8 cellular contexts compared by ENCODE assay signal in genomic region chr12:56007892-56008471, GRCh38. TPM values are rescaled to one million over a fixed set of nuclear protein-coding genes. Genes with fewer than 3 reads are reported as not detected.
A peak's percentile ranks its signal among the peaks of the same experiment; 100 is the strongest.
DNase-seq lines count a peak whose midpoint lies in the region; ATAC-seq, FAIRE-seq and TF ChIP-seq lines count a peak whose summit lies in the region.

No MANE protein-coding gene starts in this region.

- H3K27me3 ChIP-seq in Karpas-422 (ENCODE audit: low read length) = no peaks in the 10 kb centered on the region

- H2AFZ ChIP-seq in Karpas-422 (ENCODE audit: low read length) = peak overlapping the region; percentile 22; the same call in 1 of the 2 replicates

- ATAC-seq in GM19043 (IDR thresholded peaks at IDR 0.05; ENCODE audit: low read depth, unreplicated experiment) (peak; percentile 26), HG02884 (IDR thresholded peaks at IDR 0.05; ENCODE audit: unreplicated experiment) (no peak)

- no peaks in the 10 kb centered on the region for H3K4me1 Mint-ChIP-seq in MCF 10A (ENCODE audit: insufficient read depth, unreplicated experiment)
- H3K4me1 Mint-ChIP-seq in stimulated activated naive CD8-positive, alpha-beta T cell treated with anti-CD3 and anti-CD28 coated beads, Interleukin-15, Interleukin-2, amounts not matched to agents 100 ng/mL and 50 ng/mL, for 24 hours (ENCODE audit: low read depth) = peaks cover 20% of the 10 kb centered on the region

- POLR2A ChIA-PET in MCF 10A (lab: Yijun Ruan, JAX) = interaction anchor here (1.1 to 4.9 kb wide), 5 partner anchors 11 to 108 kb away, joined by 4 to 62 read pairs (median 15); partner anchors contain the start of genes RAB5B and SUOX

- FAIRE-seq in kidney (lab: Jason Lieb, UNC) = no peak

- H3K9ac ChIP-seq in Karpas-422 (ENCODE audit: low read length) = peak overlapping the region; percentile 77
- H3K9ac ChIP-seq in kidney (ENCODE audit: low read length in 2 of 2) = peak overlapping the region; percentile 68 to 77

- peak overlapping the region; percentile 80 for H3K4me2 ChIP-seq in Karpas-422 (ENCODE audit: low read depth, low read length, poor library complexity, severe bottlenecking)

- no peaks in the 10 kb centered on the region for H3K36me3 ChIP-seq in Karpas-422 (ENCODE audit: insufficient read depth, low read length)
- H3K36me3 ChIP-seq in kidney (ENCODE audit: control insufficient read depth in 1 of 2, insufficient read depth in 2 of 2, low read length in 2 of 2) = peaks cover 9 to 10% of the 10 kb centered on the region in 2 donors

- no peaks in the 10 kb centered on the region for H3K79me2 ChIP-seq in Karpas-422 (ENCODE audit: low read length)

- peak overlapping the region; percentile 60 for H3K27ac Mint-ChIP-seq in MCF 10A (ENCODE audit: low read depth, unreplicated experiment)
- H3K27ac Mint-ChIP-seq in stimulated activated naive CD8-positive, alpha-beta T cell treated with anti-CD3 and anti-CD28 coated beads, Interleukin-15, Interleukin-2, amounts not matched to agents 100 ng/mL and 50 ng/mL, for 24 hours = peak overlapping the region; percentile 91

- peaks cover 11% of the 10 kb centered on the region for H3K36me3 Mint-ChIP-seq in MCF 10A (ENCODE audit: insufficient read depth, unreplicated experiment)
- H3K36me3 Mint-ChIP-seq in stimulated activated naive CD8-positive, alpha-beta T cell treated with anti-CD3 and anti-CD28 coated beads, Interleukin-15, Interleukin-2, amounts not matched to agents 100 ng/mL and 50 ng/mL, for 24 hours (ENCODE audit: low read depth) = peaks cover 3% of the 10 kb centered on the region

- no peaks in the 10 kb centered on the region for H3K9me3 Mint-ChIP-seq in MCF 10A (ENCODE audit: unreplicated experiment)
- H3K9me3 Mint-ChIP-seq in stimulated activated naive CD8-positive, alpha-beta T cell treated with anti-CD3 and anti-CD28 coated beads, Interleukin-15, Interleukin-2, amounts not matched to agents 100 ng/mL and 50 ng/mL, for 24 hours = no peaks in the 10 kb centered on the region

- no peaks in the 10 kb centered on the region for H4K20me1 ChIP-seq in Karpas-422 (ENCODE audit: insufficient read depth, low read depth, low read length)

- H3K4me1 ChIP-seq in Karpas-422 (ENCODE audit: low read length) (peaks cover 10% of the 10 kb centered on the region), kidney (ENCODE audit: control insufficient read depth in 1 of 2, insufficient read depth in 1 of 2, low read depth in 1 of 2, low read length in 2 of 2) (peaks cover 3 to 5% of the 10 kb centered on the region in 2 donors)

- no TSS peak for BruUV-seq in MCF 10A (replicated peaks; lab: Mats Ljungman, UMichigan)

- TF ChIP-seq CTCF in AG10803 (conservative IDR thresholded peaks at IDR 0.05; ENCODE audit: low read length) (no peak), MCF 10A (IDR thresholded peaks at IDR 0.05; ENCODE audit: unreplicated experiment) (no peak), kidney (IDR thresholded peaks at IDR 0.05; ENCODE audit: borderline replicate concordance, extremely low read depth, insufficient read depth) (no peak)

- H3K4me3 ChIP-seq in AG10803 (ENCODE audit: low read length) = peak overlapping the region; percentile 76
- H3K4me3 ChIP-seq in Karpas-422 (ENCODE audit: low read length) = peak overlapping the region; percentile 74
- peak overlapping the region; percentile 74 to 75 for H3K4me3 ChIP-seq in kidney (ENCODE audit: low read length in 2 of 2)

- H3K4me3 Mint-ChIP-seq in MCF 10A (ENCODE audit: unreplicated experiment) = peak overlapping the region; percentile 69
- peak overlapping the region; percentile 83 for H3K4me3 Mint-ChIP-seq in stimulated activated naive CD8-positive, alpha-beta T cell treated with anti-CD3 and anti-CD28 coated beads, Interleukin-15, Interleukin-2, amounts not matched to agents 100 ng/mL and 50 ng/mL, for 24 hours

- H3K27ac ChIP-seq in Karpas-422 (ENCODE audit: low read length) (no peak overlapping the region), kidney (ENCODE audit: low read depth in 2 of 2, low read length in 2 of 2) (peak overlapping the region; percentile 78 to 87)

- no peaks in the 10 kb centered on the region for H3K9me2 ChIP-seq in Karpas-422 (replicated peaks; ENCODE audit: insufficient read depth, low read length)

- H3K27me3 Mint-ChIP-seq in MCF 10A (ENCODE audit: insufficient read depth, unreplicated experiment) = no peaks in the 10 kb centered on the region
- H3K27me3 Mint-ChIP-seq in stimulated activated naive CD8-positive, alpha-beta T cell treated with anti-CD3 and anti-CD28 coated beads, Interleukin-15, Interleukin-2, amounts not matched to agents 100 ng/mL and 50 ng/mL, for 24 hours = no peaks in the 10 kb centered on the region

- intact Hi-C loops in MCF 10A (cut with micrococcal nuclease) (no loop called here), kidney (cut with DNase I) (no loop called here)

- H3K9me3 ChIP-seq in Karpas-422 (ENCODE audit: low read length) (no peaks in the 10 kb centered on the region), kidney (ENCODE audit: control insufficient read depth in 1 of 2, low read length in 2 of 2) (no peaks in the 10 kb centered on the region)

- DNase-seq in AG10803 (ENCODE audit: low read depth) = peak; percentile 31
- no peak for DNase-seq in Karpas-422
- peak; percentile 8 for DNase-seq in MCF 10A (ENCODE audit: unreplicated experiment)
- no peak for DNase-seq in kidney
- DNase-seq in NCI-H1048 (lab: John Stamatoyannopoulos, UW) = no peak

- CTCF ChIA-PET in MCF 10A (lab: Yijun Ruan, JAX) = interaction anchor here (0.6 to 3.0 kb wide), 3 partner anchors 12 to 1385 kb away, joined by 3 to 19 read pairs (median 5); partner anchors contain the start of gene SUOX

RNA-seq across cellular contexts. Expression of gene SUOX, which starts 10.9 kb away (rescaled TPM):
- 3.1 and 11.0 TPM in 2 replicates for total RNA-seq in Karpas-422 (2014; rRNA removed; shearing (Covaris generic); ENCODE audit: low replicate concordance)
- total RNA-seq in MCF 10A (2022) (6.3 and 7.9 TPM in 2 replicates), kidney (33.1 TPM)
- polyA plus RNA-seq in kidney (ENCODE audit: insufficient read depth, low read depth, low replicate concordance) = 61.1 TPM

RNA-seq across cellular contexts. Expression of gene IKZF4, which starts 12.9 kb away (rescaled TPM):
- total RNA-seq in Karpas-422 (2014; rRNA removed; shearing (Covaris generic); ENCODE audit: low replicate concordance) = 1.0 and 7.4 TPM in 2 replicates
- total RNA-seq in MCF 10A (2022) = 2.4 and 3.4 TPM in 2 replicates
- 9.4 TPM for total RNA-seq in kidney
- 2.7 TPM for polyA plus RNA-seq in kidney (ENCODE audit: insufficient read depth, low read depth, low replicate concordance)

RNA-seq across cellular contexts. Expression of gene RPS26, which starts 33.7 kb away (rescaled TPM):
- 417 and 1,471 TPM in 2 replicates for total RNA-seq in Karpas-422 (2014; rRNA removed; shearing (Covaris generic); ENCODE audit: low replicate concordance)
- total RNA-seq in MCF 10A (2022) = 45.1 and 67.3 TPM in 2 replicates
- 46.7 TPM for total RNA-seq in kidney
- 637 TPM for polyA plus RNA-seq in kidney (ENCODE audit: insufficient read depth, low read depth, low replicate concordance)

RNA-seq across cellular contexts. Expression of gene RAB5B, which starts 34.1 kb away (rescaled TPM):
- 43.8 and 62.4 TPM in 2 replicates for total RNA-seq in Karpas-422 (2014; rRNA removed; shearing (Covaris generic); ENCODE audit: low replicate concordance)
- total RNA-seq in MCF 10A (2022) (67.4 and 96.1 TPM in 2 replicates), kidney (112 TPM)
- 72.5 TPM for polyA plus RNA-seq in kidney (ENCODE audit: insufficient read depth, low read depth, low replicate concordance)

RNA-seq across cellular contexts. Expression of gene CDK2, which starts 41.4 kb away (rescaled TPM):
- 35.3 and 49.9 TPM in 2 replicates for total RNA-seq in Karpas-422 (2014; rRNA removed; shearing (Covaris generic); ENCODE audit: low replicate concordance)
- total RNA-seq in MCF 10A (2022) = 17.9 and 23.8 TPM in 2 replicates
- total RNA-seq in kidney = 23.2 TPM
- polyA plus RNA-seq in kidney (ENCODE audit: insufficient read depth, low read depth, low replicate concordance) = 7.6 TPM

Comparison
In these comparisons a context has a peak if more than half of its experiments do, and no peak if none do; other contexts are left out.
1. DNase-seq: peak in AG10803 (single experiment) and MCF 10A (single experiment); none in Karpas-422 (single experiment), kidney (single experiment) and NCI-H1048 (single experiment).
2. Peak in every context shown above with its lines, with median percentiles within 50 percentile points of each other: H3K4me3 ChIP-seq.